22 cellular contexts compared by ENCODE assay signal in the genomic region with DNA sequence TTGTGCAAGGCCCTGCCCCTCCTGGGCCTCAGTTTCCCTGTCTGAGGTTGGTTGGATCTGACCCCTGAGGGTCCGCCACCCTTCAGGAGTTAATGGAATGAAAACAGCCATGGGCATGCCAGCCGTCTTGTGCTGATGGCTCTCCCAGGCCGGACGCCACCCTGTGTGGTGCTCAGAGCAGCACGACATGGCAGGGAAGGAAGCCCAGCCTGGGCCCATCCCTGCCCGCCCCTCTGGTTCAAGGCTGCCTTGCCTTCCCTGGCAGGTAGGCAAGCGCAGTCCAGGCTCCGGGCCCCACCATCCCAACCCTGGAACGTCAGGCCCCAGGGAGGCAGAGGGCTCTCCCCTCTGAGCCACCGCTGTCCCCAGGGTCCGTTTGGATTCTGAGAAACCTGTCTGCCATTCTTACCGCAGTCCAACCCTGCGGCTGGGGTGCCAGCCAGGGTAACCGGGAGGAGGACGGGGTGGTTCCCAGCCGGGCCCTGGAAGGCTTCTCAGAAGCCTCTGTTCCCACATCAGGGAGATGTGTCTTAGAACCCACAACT.
"Had no signal": no experiment of that assay in that cellular context is flagged by ENCODE, and none has a peak within 500 bp of the region (broad histone marks: within the 10 kb centered on the region; RNA-seq: fewer than 3 reads in every experiment).

No MANE protein-coding gene starts in this region.

- H3K27me3 ChIP-seq: brain microvascular endothelial cell, Peyer's patch, SJSA1 had no signal

- H3K4me1 Mint-ChIP-seq: WTC11 had no signal

- H3K27ac ChIP-seq: brain microvascular endothelial cell, Peyer's patch, SJSA1 had no signal

- H3K36me3 ChIP-seq: brain microvascular endothelial cell, Peyer's patch, SJSA1 had no signal

- H3K27ac Mint-ChIP-seq: activated naive CD4-positive, alpha-beta T cell treated with anti-CD3 and anti-CD28 coated beads, Interleukin-2, amount 50 U/mL, for 72 hours; activated naive CD8-positive, alpha-beta T cell treated with anti-CD3 and anti-CD28 coated beads, Interleukin-2, amount 50 U/mL, for 24 hours; T-helper 1 cell treated with Interleukin-12 subunit alpha and Interleukin-12 subunit beta and Interleukin-4 antibody, amounts not matched to agents 30 μg/mL and 1 μg/mL, for 36 hours; WTC11 had no signal

- H3K4me3 Mint-ChIP-seq: activated naive CD8-positive, alpha-beta T cell treated with anti-CD3 and anti-CD28 coated beads, Interleukin-2, amount 50 U/mL, for 24 hours; activated T-cell treated with anti-CD3 and anti-CD28 coated beads, Interleukin-2, amount 50 U/mL, for 4 hours; T-helper 1 cell treated with Interleukin-12 subunit alpha and Interleukin-12 subunit beta and Interleukin-4 antibody, amounts not matched to agents 30 μg/mL and 1 μg/mL, for 36 hours; WTC11 had no signal

- H3K4me3 ChIP-seq: Peyer's patch, SJSA1 had no signal

- DNase-seq: activated CD4-positive, alpha-beta T cell treated with anti-CD3 and anti-CD28 coated beads for 48 hours; activated CD4-positive, alpha-beta T cell treated with anti-CD3 and anti-CD28 coated beads, Interleukin-2, amount 50 U/mL, for 48 hours; activated CD4-positive, CD25-positive, alpha-beta regulatory T cell treated with anti-CD3 and anti-CD28 coated beads, Interleukin-2, amount 50 U/mL, for 72 hours; activated CD8-positive, alpha-beta memory T cell treated with anti-CD3 and anti-CD28 coated beads for 24 hours; activated effector memory CD4-positive, alpha-beta T cell treated with anti-CD3 and anti-CD28 coated beads, Interleukin-2, amount 50 U/mL, for 16 hours; activated naive CD4-positive, alpha-beta T cell treated with Interleukin-2 at 50 U/mL for 16 hours; activated naive CD8-positive, alpha-beta T cell treated with anti-CD3 and anti-CD28 coated beads, Interleukin-2, amount 50 U/mL, for 24 hours; activated T-cell treated with anti-CD3 and anti-CD28 coated beads, Interleukin-2, amount 50 U/mL, for 4 hours; amygdala; brain microvascular endothelial cell; cerebellar nuclear complex; KG1; MV-4-11; NCI-H1417 treated with DMSO at 0.1 percent for 48 hours; NCI-H1694 treated with DMSO at 0.1 percent for 48 hours; NCI-H524; Peyer's patch had no signal

- H3K9me3 ChIP-seq: Peyer's patch, SJSA1 had no signal

- ATAC-seq: activated naive CD4-positive, alpha-beta T cell treated with anti-CD3 and anti-CD28 coated beads, Interleukin-2, amount 50 U/mL, for 72 hours; activated naive CD8-positive, alpha-beta T cell treated with anti-CD3 and anti-CD28 coated beads, Interleukin-2, amount 50 U/mL, for 24 hours; activated T-cell treated with anti-CD3 and anti-CD28 coated beads, Interleukin-2, amount 50 U/mL, for 4 hours; SK-N-SH treated with all-trans-retinoic acid at 6 μM for 48 hours; WTC11 had no signal

- H3K4me1 ChIP-seq: SJSA1 had no signal
